In genomic region chr5:400282-401215, GRCh38 we compare ENCODE assay signal across 8 cellular contexts. TPM values are rescaled to one million over a fixed set of nuclear protein-coding genes. Genes with fewer than 3 reads are reported as not detected.
DNase-seq lines count a peak whose midpoint lies in the region; ATAC-seq, FAIRE-seq and TF ChIP-seq lines count a peak whose summit lies in the region.

No MANE protein-coding gene starts in this region.

- H3K36me3 Mint-ChIP-seq in neural progenitor cell = no peaks in the 10 kb centered on the region
- H3K36me3 Mint-ChIP-seq in T-helper 17 cell (ENCODE audit: low read depth) = no peaks in the 10 kb centered on the region

- DNase-seq in COLO668 (lab: John Stamatoyannopoulos, UW; ENCODE audit: unreplicated experiment) (peak; percentile 94), M059J (ENCODE audit: low read depth) (peak; percentile 74), cardiac fibroblast (ENCODE audit: low read depth in 2 of 2) (peak in 1 of 2 donors; percentile 29), neural progenitor cell (ENCODE audit: low spot score) (no peak), T-helper 17 cell (no peak), RCC 7860 (ENCODE audit: low spot score) (no peak), T-helper 9 cell (no peak)

- H3K79me2 ChIP-seq in neural progenitor cell (ENCODE audit: low read depth) = no peaks in the 10 kb centered on the region

- H3K4me2 ChIP-seq in neural progenitor cell = peak overlapping the region; percentile 57

- H3K27ac Mint-ChIP-seq in neural progenitor cell = peak overlapping the region; percentile 96
- no peak overlapping the region for H3K27ac Mint-ChIP-seq in T-helper 17 cell

- no peak overlapping the region for H3K27ac ChIP-seq in neural progenitor cell

- H3K36me3 ChIP-seq in neural progenitor cell = no peaks in the 10 kb centered on the region

- H3K4me1 Mint-ChIP-seq in neural progenitor cell (peaks cover 18% of the 10 kb centered on the region), T-helper 17 cell (no peaks in the 10 kb centered on the region)

- no peaks in the 10 kb centered on the region for H3F3A ChIP-seq in neural progenitor cell (ENCODE audit: low read depth)

- peak overlapping the region; percentile 70 for H2AFZ ChIP-seq in neural progenitor cell (replicated peaks)

- peaks cover 10% of the 10 kb centered on the region for H3K4me1 ChIP-seq in neural progenitor cell

- H3K9me3 Mint-ChIP-seq in neural progenitor cell = peaks cover 3% of the 10 kb centered on the region

- TF ChIP-seq CTCF in cardiac fibroblast (IDR thresholded peaks at IDR 0.05; ENCODE audit: low read depth, low read length) (no peak), neural progenitor cell (IDR thresholded peaks at IDR 0.05) (no peak)

- no peaks in the 10 kb centered on the region for H4K20me1 ChIP-seq in neural progenitor cell (ENCODE audit: low read depth)

- FAIRE-seq in RCC 7860 (lab: Jason Lieb, UNC) = no peak

- H3K4me3 ChIP-seq in cardiac fibroblast (replicated peaks in 1 of 2; ENCODE audit: low read depth in 2 of 2, low read length in 2 of 2) (peak overlapping the region; percentile 11 to 30), neural progenitor cell (no peak overlapping the region)

- no peak overlapping the region for H3K9ac ChIP-seq in neural progenitor cell

- H3K27me3 ChIP-seq in neural progenitor cell = peaks cover 21% of the 10 kb centered on the region

- H3K4me3 Mint-ChIP-seq in neural progenitor cell (no peak overlapping the region), T-helper 17 cell (no peak overlapping the region)

- peaks cover 8% of the 10 kb centered on the region for H3K27me3 Mint-ChIP-seq in neural progenitor cell (ENCODE audit: insufficient read depth, low read depth)
- H3K27me3 Mint-ChIP-seq in T-helper 17 cell = peaks cover 46% of the 10 kb centered on the region

- ATAC-seq in GM19455 (IDR thresholded peaks at IDR 0.05; ENCODE audit: unreplicated experiment) (peak; percentile 4), T-helper 17 cell (no peak)

- H3K9me3 ChIP-seq in neural progenitor cell (ENCODE audit: low read depth) = no peaks in the 10 kb centered on the region
- no peaks in the 10 kb centered on the region for H3K9me3 ChIP-seq in T-helper 17 cell (ENCODE audit: control insufficient read depth, low read length, poor library complexity, severe bottlenecking)

RNA-seq across cellular contexts. Expression of gene EXOC3, which starts 42.4 kb away (rescaled TPM):
- total RNA-seq in M059J (2014; rRNA removed; shearing (Covaris generic)) = 32.2 and 36.7 TPM in 2 replicates
- total RNA-seq in neural progenitor cell (ENCODE audit: low replicate concordance) (19.2 and 37.6 TPM in 2 replicates), T-helper 17 cell (10 to 100 TPM; 71.3 to 86.3 TPM)

Comparison
In these comparisons a context has a peak if more than half of its experiments do, and no peak if none do; other contexts are left out.
1. DNase-seq: peak in COLO668 (single experiment) and M059J (single experiment); none in neural progenitor cell (single experiment), T-helper 17 cell (0 of 3), RCC 7860 (single experiment) and T-helper 9 cell (single experiment).